In the genomic region with DNA sequence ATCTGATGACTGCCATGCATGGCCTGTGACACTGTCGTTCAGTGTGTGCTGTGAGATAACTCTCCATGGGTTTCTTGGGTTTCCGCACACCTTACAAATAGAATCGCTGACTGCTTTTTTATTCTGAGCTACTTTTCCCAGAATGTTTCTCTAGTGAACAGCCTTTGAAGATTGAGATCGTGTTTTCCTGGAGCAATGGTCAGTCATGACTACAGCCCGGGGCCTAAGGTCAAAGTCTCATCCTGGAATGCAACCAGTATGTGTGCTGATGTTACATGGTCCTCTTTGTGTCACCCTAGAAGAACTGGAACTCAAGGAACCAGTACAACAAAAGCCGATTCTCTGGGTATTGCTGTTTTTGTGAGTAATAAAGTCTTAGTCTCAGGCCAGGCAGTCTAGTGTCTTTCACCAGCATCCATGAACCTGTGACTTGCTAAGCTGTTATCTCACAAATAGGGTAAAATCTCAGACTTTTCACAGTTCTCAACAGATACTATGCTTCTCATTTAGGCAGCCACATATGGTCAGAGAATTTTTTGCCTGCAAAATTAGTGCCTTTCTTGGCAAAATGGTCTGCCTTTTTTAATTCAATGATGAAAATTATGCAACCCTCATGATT, we compare ENCODE assay signal across 1 cellular context.
TF ChIP-seq lines count a peak whose summit lies in the region.

No MANE protein-coding gene starts in this region.

TF ChIP-seq in HepG2, 621 proteins besides CTCF, POLR2A, EP300 and RAD21 (continued from another document and continues in another):
- TF ChIP-seq NR2F2 (IDR thresholded peaks at IDR 0.05; ENCODE audit: borderline replicate concordance, low read depth) (0 out of 2 replicates have a peak, but pooled peaks have one; percentile 38), KLF9 (CRISPR knock-in tag; IDR thresholded peaks at IDR 0.05; ENCODE audit: low read depth) (no peak), SKI (IDR thresholded peaks at IDR 0.05; ENCODE audit: partially characterized antibody) (peak; percentile 36), RFXAP (CRISPR knock-in tag; IDR thresholded peaks at IDR 0.05; ENCODE audit: borderline replicate concordance) (no peak), CBX2 (IDR thresholded peaks at IDR 0.05; ENCODE audit: low read depth, low read length) (no peak), CBX2 (CRISPR knock-in tag; IDR thresholded peaks at IDR 0.05; ENCODE audit: low read depth) (no peak), ZNF121 (CRISPR knock-in tag; IDR thresholded peaks at IDR 0.05) (no peak), GTF3A (CRISPR knock-in tag; conservative IDR thresholded peaks at IDR 0.05) (no peak), TGIF2 (CRISPR knock-in tag; IDR thresholded peaks at IDR 0.05) (no peak), PLRG1 (conservative IDR thresholded peaks at IDR 0.05) (no peak), ZNF724P (CRISPR knock-in tag; IDR thresholded peaks at IDR 0.05; ENCODE audit: borderline replicate concordance) (no peak), ZBTB3 (CRISPR knock-in tag; IDR thresholded peaks at IDR 0.05; ENCODE audit: borderline replicate concordance, low read depth) (0 out of 2 replicates have a peak, but pooled peaks have one; percentile 51), NFYC (CRISPR knock-in tag; IDR thresholded peaks at IDR 0.05) (no peak), SAP130 (CRISPR knock-in tag; IDR thresholded peaks at IDR 0.05; ENCODE audit: low read depth) (peak; percentile 45), RCOR2 (CRISPR knock-in tag; IDR thresholded peaks at IDR 0.05) (peak; percentile 40; the same call in 1 of the 2 replicates), SRSF9 (IDR thresholded peaks at IDR 0.05; ENCODE audit: borderline replicate concordance, insufficient read depth, low read depth, low read length, poor library complexity, severe bottlenecking) (no peak), ISX (CRISPR knock-in tag; conservative IDR thresholded peaks at IDR 0.05) (no peak), HMG20A (CRISPR knock-in tag; IDR thresholded peaks at IDR 0.05; ENCODE audit: borderline replicate concordance) (peak; percentile 67; the same call in 1 of the 2 replicates), MAFF (IDR thresholded peaks at IDR 0.05; ENCODE audit: low read depth, low read length) (peak; percentile 27; the same call in 1 of the 2 replicates), ZMAT3 (CRISPR knock-in tag; conservative IDR thresholded peaks at IDR 0.05) (no peak), IRF2 (CRISPR knock-in tag; IDR thresholded peaks at IDR 0.05) (peak; percentile 49; the same call in 1 of the 2 replicates), GABPA (IDR thresholded peaks at IDR 0.05; ENCODE audit: low read depth, low read length) (no peak), GABPA (CRISPR knock-in tag; IDR thresholded peaks at IDR 0.05; ENCODE audit: low read depth) (peak; percentile 18; the same call in 1 of the 2 replicates), ZNF7 (CRISPR knock-in tag; IDR thresholded peaks at IDR 0.05) (no peak)
- TF ChIP-seq, protein P1, sequence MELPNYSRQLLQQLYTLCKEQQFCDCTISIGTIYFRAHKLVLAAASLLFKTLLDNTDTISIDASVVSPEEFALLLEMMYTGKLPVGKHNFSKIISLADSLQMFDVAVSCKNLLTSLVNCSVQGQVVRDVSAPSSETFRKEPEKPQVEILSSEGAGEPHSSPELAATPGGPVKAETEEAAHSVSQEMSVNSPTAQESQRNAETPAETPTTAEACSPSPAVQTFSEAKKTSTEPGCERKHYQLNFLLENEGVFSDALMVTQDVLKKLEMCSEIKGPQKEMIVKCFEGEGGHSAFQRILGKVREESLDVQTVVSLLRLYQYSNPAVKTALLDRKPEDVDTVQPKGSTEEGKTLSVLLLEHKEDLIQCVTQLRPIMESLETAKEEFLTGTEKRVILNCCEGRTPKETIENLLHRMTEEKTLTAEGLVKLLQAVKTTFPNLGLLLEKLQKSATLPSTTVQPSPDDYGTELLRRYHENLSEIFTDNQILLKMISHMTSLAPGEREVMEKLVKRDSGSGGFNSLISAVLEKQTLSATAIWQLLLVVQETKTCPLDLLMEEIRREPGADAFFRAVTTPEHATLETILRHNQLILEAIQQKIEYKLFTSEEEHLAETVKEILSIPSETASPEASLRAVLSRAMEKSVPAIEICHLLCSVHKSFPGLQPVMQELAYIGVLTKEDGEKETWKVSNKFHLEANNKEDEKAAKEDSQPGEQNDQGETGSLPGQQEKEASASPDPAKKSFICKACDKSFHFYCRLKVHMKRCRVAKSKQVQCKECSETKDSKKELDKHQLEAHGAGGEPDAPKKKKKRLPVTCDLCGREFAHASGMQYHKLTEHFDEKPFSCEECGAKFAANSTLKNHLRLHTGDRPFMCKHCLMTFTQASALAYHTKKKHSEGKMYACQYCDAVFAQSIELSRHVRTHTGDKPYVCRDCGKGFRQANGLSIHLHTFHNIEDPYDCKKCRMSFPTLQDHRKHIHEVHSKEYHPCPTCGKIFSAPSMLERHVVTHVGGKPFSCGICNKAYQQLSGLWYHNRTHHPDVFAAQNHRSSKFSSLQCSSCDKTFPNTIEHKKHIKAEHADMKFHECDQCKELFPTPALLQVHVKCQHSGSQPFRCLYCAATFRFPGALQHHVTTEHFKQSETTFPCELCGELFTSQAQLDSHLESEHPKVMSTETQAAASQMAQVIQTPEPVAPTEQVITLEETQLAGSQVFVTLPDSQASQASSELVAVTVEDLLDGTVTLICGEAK (IDR thresholded peaks at IDR 0.05), result no peak
- TF ChIP-seq, protein P1 (CRISPR knock-in tag; IDR thresholded peaks at IDR 0.05), result no peak
- TF ChIP-seq, protein P2, sequence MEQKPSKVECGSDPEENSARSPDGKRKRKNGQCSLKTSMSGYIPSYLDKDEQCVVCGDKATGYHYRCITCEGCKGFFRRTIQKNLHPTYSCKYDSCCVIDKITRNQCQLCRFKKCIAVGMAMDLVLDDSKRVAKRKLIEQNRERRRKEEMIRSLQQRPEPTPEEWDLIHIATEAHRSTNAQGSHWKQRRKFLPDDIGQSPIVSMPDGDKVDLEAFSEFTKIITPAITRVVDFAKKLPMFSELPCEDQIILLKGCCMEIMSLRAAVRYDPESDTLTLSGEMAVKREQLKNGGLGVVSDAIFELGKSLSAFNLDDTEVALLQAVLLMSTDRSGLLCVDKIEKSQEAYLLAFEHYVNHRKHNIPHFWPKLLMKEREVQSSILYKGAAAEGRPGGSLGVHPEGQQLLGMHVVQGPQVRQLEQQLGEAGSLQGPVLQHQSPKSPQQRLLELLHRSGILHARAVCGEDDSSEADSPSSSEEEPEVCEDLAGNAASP (CRISPR knock-in tag; IDR thresholded peaks at IDR 0.05; ENCODE audit: borderline replicate concordance), result peak; percentile 81; the same call in 1 of the 2 replicates
- TF ChIP-seq, protein P3, sequence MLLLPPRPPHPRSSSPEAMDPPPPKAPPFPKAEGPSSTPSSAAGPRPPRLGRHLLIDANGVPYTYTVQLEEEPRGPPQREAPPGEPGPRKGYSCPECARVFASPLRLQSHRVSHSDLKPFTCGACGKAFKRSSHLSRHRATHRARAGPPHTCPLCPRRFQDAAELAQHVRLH (CRISPR knock-in tag; IDR thresholded peaks at IDR 0.05; ENCODE audit: borderline replicate concordance, low read depth), result no peak
- TF ChIP-seq, protein P4, sequence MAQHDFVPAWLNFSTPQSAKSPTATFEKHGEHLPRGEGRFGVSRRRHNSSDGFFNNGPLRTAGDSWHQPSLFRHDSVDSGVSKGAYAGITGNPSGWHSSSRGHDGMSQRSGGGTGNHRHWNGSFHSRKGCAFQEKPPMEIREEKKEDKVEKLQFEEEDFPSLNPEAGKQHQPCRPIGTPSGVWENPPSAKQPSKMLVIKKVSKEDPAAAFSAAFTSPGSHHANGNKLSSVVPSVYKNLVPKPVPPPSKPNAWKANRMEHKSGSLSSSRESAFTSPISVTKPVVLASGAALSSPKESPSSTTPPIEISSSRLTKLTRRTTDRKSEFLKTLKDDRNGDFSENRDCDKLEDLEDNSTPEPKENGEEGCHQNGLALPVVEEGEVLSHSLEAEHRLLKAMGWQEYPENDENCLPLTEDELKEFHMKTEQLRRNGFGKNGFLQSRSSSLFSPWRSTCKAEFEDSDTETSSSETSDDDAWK (CRISPR knock-in tag; IDR thresholded peaks at IDR 0.05), result no peak
- TF ChIP-seq, protein P5, sequence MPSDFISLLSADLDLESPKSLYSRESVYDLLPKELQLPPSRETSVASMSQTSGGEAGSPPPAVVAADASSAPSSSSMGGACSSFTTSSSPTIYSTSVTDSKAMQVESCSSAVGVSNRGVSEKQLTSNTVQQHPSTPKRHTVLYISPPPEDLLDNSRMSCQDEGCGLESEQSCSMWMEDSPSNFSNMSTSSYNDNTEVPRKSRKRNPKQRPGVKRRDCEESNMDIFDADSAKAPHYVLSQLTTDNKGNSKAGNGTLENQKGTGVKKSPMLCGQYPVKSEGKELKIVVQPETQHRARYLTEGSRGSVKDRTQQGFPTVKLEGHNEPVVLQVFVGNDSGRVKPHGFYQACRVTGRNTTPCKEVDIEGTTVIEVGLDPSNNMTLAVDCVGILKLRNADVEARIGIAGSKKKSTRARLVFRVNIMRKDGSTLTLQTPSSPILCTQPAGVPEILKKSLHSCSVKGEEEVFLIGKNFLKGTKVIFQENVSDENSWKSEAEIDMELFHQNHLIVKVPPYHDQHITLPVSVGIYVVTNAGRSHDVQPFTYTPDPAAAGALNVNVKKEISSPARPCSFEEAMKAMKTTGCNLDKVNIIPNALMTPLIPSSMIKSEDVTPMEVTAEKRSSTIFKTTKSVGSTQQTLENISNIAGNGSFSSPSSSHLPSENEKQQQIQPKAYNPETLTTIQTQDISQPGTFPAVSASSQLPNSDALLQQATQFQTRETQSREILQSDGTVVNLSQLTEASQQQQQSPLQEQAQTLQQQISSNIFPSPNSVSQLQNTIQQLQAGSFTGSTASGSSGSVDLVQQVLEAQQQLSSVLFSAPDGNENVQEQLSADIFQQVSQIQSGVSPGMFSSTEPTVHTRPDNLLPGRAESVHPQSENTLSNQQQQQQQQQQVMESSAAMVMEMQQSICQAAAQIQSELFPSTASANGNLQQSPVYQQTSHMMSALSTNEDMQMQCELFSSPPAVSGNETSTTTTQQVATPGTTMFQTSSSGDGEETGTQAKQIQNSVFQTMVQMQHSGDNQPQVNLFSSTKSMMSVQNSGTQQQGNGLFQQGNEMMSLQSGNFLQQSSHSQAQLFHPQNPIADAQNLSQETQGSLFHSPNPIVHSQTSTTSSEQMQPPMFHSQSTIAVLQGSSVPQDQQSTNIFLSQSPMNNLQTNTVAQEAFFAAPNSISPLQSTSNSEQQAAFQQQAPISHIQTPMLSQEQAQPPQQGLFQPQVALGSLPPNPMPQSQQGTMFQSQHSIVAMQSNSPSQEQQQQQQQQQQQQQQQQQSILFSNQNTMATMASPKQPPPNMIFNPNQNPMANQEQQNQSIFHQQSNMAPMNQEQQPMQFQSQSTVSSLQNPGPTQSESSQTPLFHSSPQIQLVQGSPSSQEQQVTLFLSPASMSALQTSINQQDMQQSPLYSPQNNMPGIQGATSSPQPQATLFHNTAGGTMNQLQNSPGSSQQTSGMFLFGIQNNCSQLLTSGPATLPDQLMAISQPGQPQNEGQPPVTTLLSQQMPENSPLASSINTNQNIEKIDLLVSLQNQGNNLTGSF (CRISPR knock-in tag; IDR thresholded peaks at IDR 0.05), result no peak
- TF ChIP-seq, protein P6, sequence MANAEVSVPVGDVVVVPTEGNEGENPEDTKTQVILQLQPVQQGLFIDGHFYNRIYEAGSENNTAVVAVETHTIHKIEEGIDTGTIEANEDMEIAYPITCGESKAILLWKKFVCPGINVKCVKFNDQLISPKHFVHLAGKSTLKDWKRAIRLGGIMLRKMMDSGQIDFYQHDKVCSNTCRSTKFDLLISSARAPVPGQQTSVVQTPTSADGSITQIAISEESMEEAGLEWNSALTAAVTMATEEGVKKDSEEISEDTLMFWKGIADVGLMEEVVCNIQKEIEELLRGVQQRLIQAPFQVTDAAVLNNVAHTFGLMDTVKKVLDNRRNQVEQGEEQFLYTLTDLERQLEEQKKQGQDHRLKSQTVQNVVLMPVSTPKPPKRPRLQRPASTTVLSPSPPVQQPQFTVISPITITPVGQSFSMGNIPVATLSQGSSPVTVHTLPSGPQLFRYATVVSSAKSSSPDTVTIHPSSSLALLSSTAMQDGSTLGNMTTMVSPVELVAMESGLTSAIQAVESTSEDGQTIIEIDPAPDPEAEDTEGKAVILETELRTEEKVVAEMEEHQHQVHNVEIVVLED (CRISPR knock-in tag; IDR thresholded peaks at IDR 0.05; ENCODE audit: borderline replicate concordance), result no peak
- TF ChIP-seq, protein P7, sequence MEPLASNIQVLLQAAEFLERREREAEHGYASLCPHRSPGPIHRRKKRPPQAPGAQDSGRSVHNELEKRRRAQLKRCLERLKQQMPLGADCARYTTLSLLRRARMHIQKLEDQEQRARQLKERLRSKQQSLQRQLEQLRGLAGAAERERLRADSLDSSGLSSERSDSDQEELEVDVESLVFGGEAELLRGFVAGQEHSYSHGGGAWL (CRISPR knock-in tag; IDR thresholded peaks at IDR 0.05), result no peak
